8 cellular contexts compared by ENCODE assay signal in genomic region chr9:136409557-136410455, GRCh38. TPM values are rescaled to one million over a fixed set of nuclear protein-coding genes. Genes with fewer than 3 reads are reported as not detected.
DNase-seq lines count a peak whose midpoint lies in the region; ATAC-seq and TF ChIP-seq lines count a peak whose summit lies in the region.

No MANE protein-coding gene starts in this region.

- peak overlapping the region; percentile 85 for H3K9ac ChIP-seq in DND-41 (ENCODE audit: low read depth, low read length)
- H3K9ac ChIP-seq in mesenchymal stem cell (ENCODE audit: low read length): peak overlapping the region; percentile 92
- peak overlapping the region; percentile 71 to 74 for H3K9ac ChIP-seq in stomach smooth muscle (ENCODE audit: low read length in 2 of 2)

- peaks cover 58% of the 10 kb centered on the region for H3K79me2 ChIP-seq in DND-41 (ENCODE audit: insufficient read depth, low read length)

- H2AK5ac ChIP-seq in mesenchymal stem cell (ENCODE audit: low read length, severe bottlenecking): no peak overlapping the region

- no peak overlapping the region for H2BK5ac ChIP-seq in mesenchymal stem cell (ENCODE audit: low read depth, low read length, poor library complexity, severe bottlenecking)

- WGBS in mesenchymal stem cell: 22% methylated on average over 45 of the region's 71 CpGs

- H2AFZ ChIP-seq in DND-41 (ENCODE audit: low read depth, low read length): peak overlapping the region; percentile 76
- H2AFZ ChIP-seq in mesenchymal stem cell (ENCODE audit: low read depth, low read length): peak overlapping the region; percentile 56

- H3K18ac ChIP-seq in mesenchymal stem cell (ENCODE audit: low read depth in 1 of 2, low read length in 2 of 2): peak overlapping the region; percentile 73 to 94

- peak overlapping the region; percentile 87 for H4K91ac ChIP-seq in mesenchymal stem cell (ENCODE audit: low read length)

- no peak for TF ChIP-seq CTCF in DND-41 (IDR thresholded peaks at IDR 0.05; ENCODE audit: borderline replicate concordance, extremely low read depth, low read length, poor library complexity, severe bottlenecking)

- DNase-seq in DND-41: peak; percentile 38
- DNase-seq in HuH-7.5 (ENCODE audit: low spot score): peak; percentile 76
- peak; percentile 51 for DNase-seq in activated CD4-positive, CD25-positive, alpha-beta regulatory T cell treated with anti-CD3 and anti-CD28 coated beads, Interleukin-2, amount 50 U/mL, for 72 hours
- peak; percentile 16 for DNase-seq in effector CD4-positive, alpha-beta T cell
- DNase-seq in mesenchymal stem cell: peak; percentile 65

- H3K14ac ChIP-seq in mesenchymal stem cell (ENCODE audit: low read length in 2 of 2): peak overlapping the region in 1 of 2 experiments; percentile 93

- peak overlapping the region; percentile 73 to 90 for H3K4ac ChIP-seq in mesenchymal stem cell (ENCODE audit: low read depth in 1 of 2, low read length in 2 of 2)

- H2BK120ac ChIP-seq in mesenchymal stem cell (ENCODE audit: low read depth, low read length): peak overlapping the region; percentile 39

- H2BK12ac ChIP-seq in mesenchymal stem cell (ENCODE audit: low read length in 2 of 2): peak overlapping the region in 1 of 2 experiments; percentile 38

- H3K4me2 ChIP-seq in DND-41 (ENCODE audit: insufficient read depth, low read length): peak overlapping the region; percentile 95
- peak overlapping the region; percentile 96 for H3K4me2 ChIP-seq in mesenchymal stem cell (ENCODE audit: low read length, poor library complexity, severe bottlenecking)

- peak overlapping the region; percentile 66 to 83; a peak in 3 of 4 replicates for H3K4me3 ChIP-seq in DND-41 (ENCODE audit: low read depth in 1 of 2, low read length in 2 of 2)
- peak overlapping the region; percentile 78 to 88 for H3K4me3 ChIP-seq in mesenchymal stem cell (ENCODE audit: insufficient read depth in 1 of 2, low read depth in 1 of 2, low read length in 2 of 2)
- peak overlapping the region; percentile 78 to 92 for H3K4me3 ChIP-seq in stomach smooth muscle (ENCODE audit: low read length in 2 of 2)

- H4K8ac ChIP-seq in mesenchymal stem cell (ENCODE audit: low read length): peak overlapping the region; percentile 27

- peak overlapping the region; percentile 72 for H3K27ac ChIP-seq in DND-41 (ENCODE audit: low read length)
- no peak overlapping the region for H3K27ac ChIP-seq in mesenchymal stem cell (ENCODE audit: low read length, poor library complexity, severe bottlenecking)
- no peak overlapping the region for H3K27ac ChIP-seq in stomach smooth muscle (ENCODE audit: low read length)

- peaks cover 37% of the 10 kb centered on the region for H3K79me1 ChIP-seq in mesenchymal stem cell (replicated peaks; ENCODE audit: low read length, poor library complexity, severe bottlenecking)

- ATAC-seq in DND-41 (ENCODE audit: insufficient read depth, low read depth) (peak; percentile 53), GM21381 (IDR thresholded peaks at IDR 0.05; ENCODE audit: unreplicated experiment) (peak; percentile 36), HG03045 (IDR thresholded peaks at IDR 0.05; ENCODE audit: unreplicated experiment) (no peak)

- peaks cover 38% of the 10 kb centered on the region for H3K4me1 ChIP-seq in DND-41 (ENCODE audit: insufficient read depth, low read length)
- peaks cover 20% of the 10 kb centered on the region for H3K4me1 ChIP-seq in mesenchymal stem cell (ENCODE audit: control insufficient read depth, insufficient read depth, low read depth, low read length)
- peaks cover 25% of the 10 kb centered on the region for H3K4me1 ChIP-seq in stomach smooth muscle (ENCODE audit: control insufficient read depth, insufficient read depth, low read length)

- H3K9me3 ChIP-seq in DND-41 (ENCODE audit: insufficient read depth, low read length, severe bottlenecking) (no peaks in the 10 kb centered on the region), mesenchymal stem cell (ENCODE audit: control insufficient read depth, low read length) (no peaks in the 10 kb centered on the region), stomach smooth muscle (ENCODE audit: control insufficient read depth in 2 of 2, low read length in 2 of 2) (no peaks in the 10 kb centered on the region)

- H4K20me1 ChIP-seq in DND-41 (ENCODE audit: insufficient read depth, low read length): peaks cover 27% of the 10 kb centered on the region

- peak overlapping the region; percentile 15 for H2BK15ac ChIP-seq in mesenchymal stem cell (ENCODE audit: low read depth, poor library complexity, severe bottlenecking)

- H3K36me3 ChIP-seq in DND-41 (ENCODE audit: insufficient read depth, low read length) (peaks cover 58% of the 10 kb centered on the region), mesenchymal stem cell (ENCODE audit: control insufficient read depth in 1 of 2, insufficient read depth in 2 of 2, low read depth in 1 of 2, low read length in 2 of 2) (peaks cover 42 to 57% of the 10 kb centered on the region in 2 experiments), stomach smooth muscle (ENCODE audit: control insufficient read depth in 2 of 2, insufficient read depth in 2 of 2, low read length in 2 of 2) (peaks cover 29 to 36% of the 10 kb centered on the region in 2 donors)

- no peaks in the 10 kb centered on the region for H3K27me3 ChIP-seq in DND-41 (ENCODE audit: insufficient read depth, low read length, poor library complexity)
- H3K27me3 ChIP-seq in mesenchymal stem cell (ENCODE audit: control insufficient read depth in 1 of 2, insufficient read depth in 1 of 2, low read length in 2 of 2): no peaks in the 10 kb centered on the region
- H3K27me3 ChIP-seq in stomach smooth muscle (ENCODE audit: control insufficient read depth in 1 of 2, insufficient read depth in 2 of 2, low read length in 2 of 2): no peaks in the 10 kb centered on the region

- H3K23ac ChIP-seq in mesenchymal stem cell (ENCODE audit: low read length in 2 of 2): peak overlapping the region in 1 of 2 experiments; percentile 91

RNA-seq across cellular contexts. Expression of gene ENTR1, which starts 0.6 kb away (rescaled TPM):
- 40.7 TPM for polyA plus RNA-seq in mesenchymal stem cell (2013, experiment 1 of 2)
- 41.1 TPM for polyA plus RNA-seq in mesenchymal stem cell (2013, experiment 2 of 2)

RNA-seq across cellular contexts. Expression of gene PMPCA, which starts 0.7 kb away (rescaled TPM):
- polyA plus RNA-seq in mesenchymal stem cell (2013, experiment 1 of 2): 34.3 TPM
- polyA plus RNA-seq in mesenchymal stem cell (2013, experiment 2 of 2): 33.6 TPM

RNA-seq across cellular contexts. Expression of gene SNAPC4, which starts 9.8 kb away (rescaled TPM):
- polyA plus RNA-seq in mesenchymal stem cell (2013, experiment 1 of 2): 6.1 TPM
- 5.4 TPM for polyA plus RNA-seq in mesenchymal stem cell (2013, experiment 2 of 2)

RNA-seq across cellular contexts. Expression of gene INPP5E, which starts 29.8 kb away (rescaled TPM):
- 8.2 TPM for polyA plus RNA-seq in mesenchymal stem cell (2013, experiment 1 of 2)
- polyA plus RNA-seq in mesenchymal stem cell (2013, experiment 2 of 2): 7.7 TPM

RNA-seq across cellular contexts. Expression of gene CARD9, which starts 36.3 kb away (rescaled TPM):
- 0.37 TPM for polyA plus RNA-seq in mesenchymal stem cell (2013, experiment 1 of 2)
- polyA plus RNA-seq in mesenchymal stem cell (2013, experiment 2 of 2): 0.51 TPM

Comparison
In these comparisons a context has a peak if more than half of its experiments do, and no peak if none do; other contexts are left out.
1. DNase-seq: peak in every context shown above with its lines; median percentile 76 in HuH-7.5; 65 in mesenchymal stem cell; 51 in activated CD4-positive, CD25-positive, alpha-beta regulatory T cell treated with anti-CD3 and anti-CD28 coated beads, Interleukin-2, amount 50 U/mL, for 72 hours; 38 in DND-41; 16 in effector CD4-positive, alpha-beta T cell.